ENCODE assay signal across 12 cellular contexts in the genomic region with DNA sequence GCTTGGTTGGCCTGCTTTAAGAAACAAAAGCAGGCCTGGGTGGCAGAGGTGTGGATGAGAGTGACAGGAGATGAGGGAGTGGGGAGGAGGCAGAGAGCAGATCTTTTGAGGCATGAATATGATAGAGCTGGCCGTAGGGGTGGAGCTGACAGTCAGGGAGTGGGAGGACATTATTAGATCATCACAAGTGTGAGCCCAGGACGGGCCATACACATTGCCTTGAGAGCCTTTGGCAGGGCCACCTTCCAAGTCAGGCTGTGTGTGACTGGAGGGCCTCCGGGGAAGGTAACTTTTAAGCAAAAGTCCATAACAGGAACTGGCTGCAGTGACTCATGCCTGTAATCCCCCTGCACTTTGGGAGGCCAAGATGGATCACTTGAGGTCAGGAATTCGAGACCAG. TPM values are rescaled to one million over a fixed set of nuclear protein-coding genes. Genes with fewer than 3 reads are reported as not detected.
A peak's percentile ranks its signal among the peaks of the same experiment; 100 is the strongest.
DNase-seq lines count a peak whose midpoint lies in the region; ATAC-seq and TF ChIP-seq lines count a peak whose summit lies in the region.
"Had no signal": no experiment of that assay in that cellular context is flagged by ENCODE, and none has a peak within 500 bp of the region (broad histone marks: within the 10 kb centered on the region; RNA-seq: fewer than 3 reads in every experiment).

No MANE protein-coding gene starts in this region.

- POLR2A ChIA-PET in HEK293T (lab: Yijun Ruan, JAX) = no interaction called here

- H3K4me2 ChIP-seq in DOHH2 (ENCODE audit: low read length) = peak overlapping the region; percentile 99

- DNase-seq in HS-27A (ENCODE audit: low read depth) = peak; percentile 64
- peak; percentile 60 for DNase-seq in astrocyte of the hippocampus (ENCODE audit: low read depth, low spot score)
- peak; percentile 13 to 15 for DNase-seq in lung microvascular endothelial cell (ENCODE audit: low read depth in 2 of 2)
- DNase-seq in HuH-7.5 (ENCODE audit: low spot score) = no peak
- no peak for DNase-seq in DMS114 treated with DMSO at 0.1 percent for 48 hours (lab: John Stamatoyannopoulos, UW; ENCODE audit: unreplicated experiment)
- DNase-seq in HEK293T (ENCODE audit: extremely low spot score) = no peak
- no peak for DNase-seq in stimulated activated naive CD8-positive, alpha-beta T cell treated with anti-CD3 and anti-CD28 coated beads, Interleukin-15, Interleukin-2, amounts not matched to agents 100 U/mL and 50 U/mL, for 24 hours
- DNase-seq: CD4-positive, alpha-beta memory T cell; NCI-H1105 had no signal

- CTCF ChIA-PET in HEK293T (lab: Yijun Ruan, JAX) = interaction anchor here (0.6 kb wide), 1 partner anchor 221 kb away, joined by 3 read pairs; no protein-coding TSS in a partner anchor

- peaks cover 32% of the 10 kb centered on the region for H3F3A ChIP-seq in DOHH2 (ENCODE audit: control insufficient read depth, insufficient read depth)

- TF ChIP-seq CTCF in DOHH2 (IDR thresholded peaks at IDR 0.05; ENCODE audit: low read depth, low read length, poor library complexity, severe bottlenecking) = no peak

- peaks cover 34% of the 10 kb centered on the region for H3K36me3 ChIP-seq in DOHH2 (ENCODE audit: control insufficient read depth, low read length)
- H3K36me3 ChIP-seq: right lobe of liver, SJSA1 had no signal

- peaks cover 30% of the 10 kb centered on the region for H3K79me2 ChIP-seq in DOHH2 (ENCODE audit: control insufficient read depth, low read length)

- ATAC-seq in stimulated activated naive CD8-positive, alpha-beta T cell treated with anti-CD3 and anti-CD28 coated beads, Interleukin-15, Interleukin-2, amounts not matched to agents 100 U/mL and 50 U/mL, for 24 hours = no peak

- H3K4me1 ChIP-seq in DOHH2 (ENCODE audit: control insufficient read depth, low read length) = peaks cover 91% of the 10 kb centered on the region
- H3K4me1 ChIP-seq: right lobe of liver had no signal

- H4K20me1 ChIP-seq in DOHH2 (ENCODE audit: control insufficient read depth, insufficient read depth, low read depth, low read length) = no peaks in the 10 kb centered on the region

- no peaks in the 10 kb centered on the region for H3K9me3 ChIP-seq in DOHH2 (ENCODE audit: control insufficient read depth, insufficient read depth, low read length)
- H3K9me3 ChIP-seq: right lobe of liver, SJSA1 had no signal

- no peaks in the 10 kb centered on the region for H3K27me3 ChIP-seq in DOHH2 (ENCODE audit: control insufficient read depth, low read length)
- H3K27me3 ChIP-seq: right lobe of liver had no signal

- H3K4me3 ChIP-seq in DOHH2 (ENCODE audit: low read length) = peak overlapping the region; percentile 89
- H3K4me3 ChIP-seq: right lobe of liver, SJSA1 had no signal

- H3K27ac ChIP-seq in DOHH2 (ENCODE audit: low read depth, low read length) = peak overlapping the region; percentile 97
- H3K27ac ChIP-seq: right lobe of liver, SJSA1 had no signal

- no peaks in the 10 kb centered on the region for H3K9me2 ChIP-seq in DOHH2 (replicated peaks; ENCODE audit: control insufficient read depth, low read length)

TF ChIP-seq in HEK293T, 16 proteins besides CTCF, POLR2A, EP300 and RAD21:
- TF ChIP-seq SP1 (IDR thresholded peaks at IDR 0.05) = no peak
- TF ChIP-seq FOXM1 (IDR thresholded peaks at IDR 0.05; ENCODE audit: borderline replicate concordance) = no peak
- TF ChIP-seq NFRKB (IDR thresholded peaks at IDR 0.05) = no peak
- no peak for TF ChIP-seq CTBP1 (IDR thresholded peaks at IDR 0.05; ENCODE audit: borderline replicate concordance)
- TF ChIP-seq TARDBP (IDR thresholded peaks at IDR 0.05) = no peak
- TF ChIP-seq, protein P1, sequence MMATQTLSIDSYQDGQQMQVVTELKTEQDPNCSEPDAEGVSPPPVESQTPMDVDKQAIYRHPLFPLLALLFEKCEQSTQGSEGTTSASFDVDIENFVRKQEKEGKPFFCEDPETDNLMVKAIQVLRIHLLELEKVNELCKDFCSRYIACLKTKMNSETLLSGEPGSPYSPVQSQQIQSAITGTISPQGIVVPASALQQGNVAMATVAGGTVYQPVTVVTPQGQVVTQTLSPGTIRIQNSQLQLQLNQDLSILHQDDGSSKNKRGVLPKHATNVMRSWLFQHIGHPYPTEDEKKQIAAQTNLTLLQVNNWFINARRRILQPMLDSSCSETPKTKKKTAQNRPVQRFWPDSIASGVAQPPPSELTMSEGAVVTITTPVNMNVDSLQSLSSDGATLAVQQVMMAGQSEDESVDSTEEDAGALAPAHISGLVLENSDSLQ (IDR thresholded peaks at IDR 0.05) = no peak
- no peak for TF ChIP-seq FOXK2 (IDR thresholded peaks at IDR 0.05)

RNA-seq across cellular contexts. Expression of a gene that starts 26.3 kb away (rescaled TPM):
- total RNA-seq in lung microvascular endothelial cell = 5.2 and 6.3 TPM in 2 replicates

Comparison
In these comparisons a context has a peak if more than half of its experiments do, and no peak if none do; other contexts are left out.
1. DNase-seq: peak in HS-27A (single experiment), astrocyte of the hippocampus (single experiment) and lung microvascular endothelial cell (2 of 2); none in HuH-7.5 (single experiment), DMS114 treated with DMSO at 0.1 percent for 48 hours (single experiment), HEK293T (single experiment) and stimulated activated naive CD8-positive, alpha-beta T cell treated with anti-CD3 and anti-CD28 coated beads, Interleukin-15, Interleukin-2, amounts not matched to agents 100 U/mL and 50 U/mL, for 24 hours (single experiment).